In genomic region chr13:65914707-65915106, GRCh38 we compare ENCODE assay signal across 19 cellular contexts.
DNase-seq lines count a peak whose midpoint lies in the region; ATAC-seq and TF ChIP-seq lines count a peak whose summit lies in the region.
"Had no signal": no experiment of that assay in that cellular context is flagged by ENCODE, and none has a peak within 500 bp of the region (broad histone marks: within the 10 kb centered on the region; RNA-seq: fewer than 3 reads in every experiment).

No MANE protein-coding gene starts in this region.

- H3K9ac ChIP-seq in skeletal muscle satellite cell (ENCODE audit: low read depth, low read length), result peak overlapping the region; percentile 58
- H3K9ac ChIP-seq: BLaER1 treated with 17β-estradiol and CSF1 and Interleukin-3, amounts not matched to agents 10 nM and 100 nM had no signal

- peaks cover 43% of the 10 kb centered on the region for H3K4me1 ChIP-seq in skeletal muscle satellite cell (ENCODE audit: control insufficient read depth, insufficient read depth, low read length)
- H3K4me1 ChIP-seq: body of pancreas, spleen had no signal

- peak overlapping the region; percentile 23 for H3K27ac ChIP-seq in brain microvascular endothelial cell
- H3K27ac ChIP-seq: BLaER1 treated with 17β-estradiol and CSF1 and Interleukin-3, amounts not matched to agents 10 nM and 100 nM; body of pancreas; SJSA1; spleen; tibial artery had no signal

- no peaks in the 10 kb centered on the region for H3K27me3 Mint-ChIP-seq in activated naive CD8-positive, alpha-beta T cell treated with anti-CD3 and anti-CD28 coated beads for 36 hours

- H3K27ac Mint-ChIP-seq in activated naive CD8-positive, alpha-beta T cell treated with anti-CD3 and anti-CD28 coated beads for 36 hours, result no peak overlapping the region
- H3K27ac Mint-ChIP-seq: naive B cell had no signal

- no peaks in the 10 kb centered on the region for H3K4me1 Mint-ChIP-seq in activated naive CD8-positive, alpha-beta T cell treated with anti-CD3 and anti-CD28 coated beads for 36 hours
- H3K4me1 Mint-ChIP-seq: naive B cell had no signal

- H3K4me3 ChIP-seq in brain microvascular endothelial cell (ENCODE audit: low read depth, low read length) (no peak overlapping the region), skeletal muscle satellite cell (ENCODE audit: low read length) (no peak overlapping the region)
- H3K4me3 ChIP-seq: BLaER1 treated with 17β-estradiol and CSF1 and Interleukin-3, amounts not matched to agents 10 nM and 100 nM; body of pancreas; lung; SJSA1; spleen; tibial artery had no signal

- H3K9me3 Mint-ChIP-seq in activated naive CD8-positive, alpha-beta T cell treated with anti-CD3 and anti-CD28 coated beads for 36 hours, result peaks cover 2% of the 10 kb centered on the region

- no peaks in the 10 kb centered on the region for H3K36me3 Mint-ChIP-seq in activated naive CD8-positive, alpha-beta T cell treated with anti-CD3 and anti-CD28 coated beads for 36 hours
- H3K36me3 Mint-ChIP-seq: naive B cell had no signal

- peak overlapping the region; percentile 15 for H3K4me2 ChIP-seq in skeletal muscle satellite cell (ENCODE audit: low read length)
- H3K4me2 ChIP-seq: BLaER1 treated with 17β-estradiol and CSF1 and Interleukin-3, amounts not matched to agents 10 nM and 100 nM had no signal

- H3K36me3 ChIP-seq in brain microvascular endothelial cell (replicated peaks), result no peaks in the 10 kb centered on the region
- H3K36me3 ChIP-seq in skeletal muscle satellite cell (ENCODE audit: insufficient read depth, low read length), result no peaks in the 10 kb centered on the region
- H3K36me3 ChIP-seq: BLaER1 treated with 17β-estradiol and CSF1 and Interleukin-3, amounts not matched to agents 10 nM and 100 nM; SJSA1; spleen; tibial artery had no signal

- H3K27me3 ChIP-seq in brain microvascular endothelial cell (replicated peaks) (no peaks in the 10 kb centered on the region), skeletal muscle satellite cell (ENCODE audit: control insufficient read depth, insufficient read depth, low read length) (no peaks in the 10 kb centered on the region)
- H3K27me3 ChIP-seq: BLaER1 treated with 17β-estradiol and CSF1 and Interleukin-3, amounts not matched to agents 10 nM and 100 nM; body of pancreas; SJSA1; spleen; tibial artery had no signal

- no peak for TF ChIP-seq CTCF in brain microvascular endothelial cell (IDR thresholded peaks at IDR 0.05; ENCODE audit: low read depth, low read length, missing control alignments)

- H3K9me3 ChIP-seq in skeletal muscle satellite cell (replicated peaks; ENCODE audit: low read length), result no peaks in the 10 kb centered on the region
- H3K9me3 ChIP-seq: body of pancreas, SJSA1, tibial artery had no signal

- H3K4me3 Mint-ChIP-seq in activated naive CD8-positive, alpha-beta T cell treated with anti-CD3 and anti-CD28 coated beads for 36 hours, result no peak overlapping the region
- H3K4me3 Mint-ChIP-seq: naive B cell had no signal

- DNase-seq in HS-5 (ENCODE audit: low read depth), result peak; percentile 22
- DNase-seq in brain microvascular endothelial cell, result peak; percentile 41
- DNase-seq in fibroblast of the conjunctiva (ENCODE audit: low read depth), result peak; percentile 24
- no peak for DNase-seq in activated naive CD8-positive, alpha-beta T cell treated with anti-CD3 and anti-CD28 coated beads for 36 hours
- DNase-seq: activated gamma-delta T cell treated with Interleukin-2 at 50 U/mL for 16 hours, body of pancreas, naive B cell, NCI-H1048, NCI-H2107, OCI-M1, spleen, T1000, tibial artery had no signal

- ATAC-seq in GM21360 (IDR thresholded peaks at IDR 0.05; ENCODE audit: unreplicated experiment), result no peak
- ATAC-seq in HG02840 (IDR thresholded peaks at IDR 0.05; ENCODE audit: low FRiP score, unreplicated experiment), result no peak
- ATAC-seq: body of pancreas had no signal

- in situ Hi-C loops in brain microvascular endothelial cell (cut with HindIII; ENCODE audit: low pct_ligation_motif_present, low sequenced_read_pairs), result no loop called here
